In the genomic region with DNA sequence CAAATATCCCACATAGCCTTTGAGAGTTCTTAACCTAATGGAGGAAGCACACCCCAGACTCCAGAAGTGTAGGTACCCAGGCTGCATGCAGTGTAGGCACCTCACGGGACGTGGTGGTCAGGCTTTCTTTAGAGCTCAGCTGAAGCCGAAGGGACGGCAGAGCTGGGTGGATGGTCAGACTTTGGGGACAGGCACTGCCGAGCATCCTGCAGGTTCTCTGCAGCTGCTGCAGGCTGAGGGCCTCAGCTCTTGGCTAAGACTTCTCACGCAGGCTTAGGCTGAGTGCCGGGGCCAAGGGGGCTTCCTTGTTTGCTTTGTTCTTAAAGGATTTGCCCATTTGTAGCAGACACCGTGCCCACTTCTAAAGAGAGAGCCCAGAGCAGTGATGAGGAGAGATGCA, we compare ENCODE assay signal across 24 cellular contexts.
"Had no signal": no experiment of that assay in that cellular context is flagged by ENCODE, and none has a peak within 500 bp of the region (broad histone marks: within the 10 kb centered on the region; RNA-seq: fewer than 3 reads in every experiment).

No MANE protein-coding gene starts in this region.

- ATAC-seq: natural killer cell, right cardiac atrium, sciatic nerve had no signal

- H2AFZ ChIP-seq: hepatocyte had no signal

- H3K9ac ChIP-seq: neural progenitor cell had no signal

- H3K9me3 ChIP-seq: left ventricle myocardium inferior, ovary, prostate gland, suprapubic skin, thoracic aorta, tibial artery, uterus had no signal

- H3K4me1 ChIP-seq: prostate gland, suprapubic skin, tibial artery, uterus had no signal

- H3K4me2 ChIP-seq: hepatocyte had no signal

- H3K36me3 ChIP-seq: left ventricle myocardium inferior, neural progenitor cell, ovary, prostate gland, suprapubic skin, thoracic aorta, tibial artery, uterus had no signal

- H3K4me3 ChIP-seq: hepatocyte, left ventricle myocardium inferior, lung, neural progenitor cell, ovary, prostate gland, skin epidermis, suprapubic skin, thoracic aorta, tibial artery, uterus had no signal

- DNase-seq: islet precursor cell; left ventricle myocardium inferior; mesendoderm; naive B cell; natural killer cell; nephron progenitor cell; ovary; retina; right cardiac atrium; stimulated activated CD4-positive, alpha-beta T cell treated with anti-CD3 and anti-CD28 coated beads, Interleukin-12 subunit alpha, Interleukin-12 subunit beta, amount 100 ng/mL, for 4 hours; stimulated activated CD4-positive, alpha-beta T cell treated with anti-CD3 and anti-CD28 coated beads, Interleukin-15, amount 100 ng/mL, for 24 hours; stimulated activated CD4-positive, alpha-beta T cell treated with anti-CD3 and anti-CD28 coated beads, Interleukin-2, amount 100 ng/mL, for 24 hours; stimulated activated CD4-positive, alpha-beta T cell treated with anti-CD3 and anti-CD28 coated beads, Interleukin-4, amount 100 ng/mL, for 1 hour; stimulated activated naive CD4-positive, alpha-beta T cell; tibial artery; uterus had no signal

- H3K27me3 ChIP-seq: hepatocyte, neural progenitor cell, ovary, uterus had no signal

- H3K79me2 ChIP-seq: hepatocyte had no signal

- H3K27ac ChIP-seq: hepatocyte, left ventricle myocardium inferior, neural progenitor cell, ovary, prostate gland, skin epidermis, suprapubic skin, thoracic aorta, tibial artery, uterus had no signal
